ENCODE assay signal across 15 cellular contexts in genomic region chr1:207346562-207346912, GRCh38. TPM values are rescaled to one million over a fixed set of nuclear protein-coding genes. Genes with fewer than 3 reads are reported as not detected.
DNase-seq lines count a peak whose midpoint lies in the region; ATAC-seq and TF ChIP-seq lines count a peak whose summit lies in the region.
"Had no signal": no experiment of that assay in that cellular context is flagged by ENCODE, and none has a peak within 500 bp of the region (broad histone marks: within the 10 kb centered on the region; RNA-seq: fewer than 3 reads in every experiment).

No MANE protein-coding gene starts in this region.

- peak overlapping the region; percentile 76 for H3K27ac Mint-ChIP-seq in activated naive CD8-positive, alpha-beta T cell treated with anti-CD3 and anti-CD28 coated beads, Interleukin-2, amount 10 ng/mL, durations not matched to agents 7 days and 5 days
- H3K27ac Mint-ChIP-seq in immature natural killer cell = peak overlapping the region in 4 of 6 donors; percentile 5 to 74 (median 64)

- H3K36me3 ChIP-seq in A673 (ENCODE audit: insufficient read depth, low read length, poor library complexity, severe bottlenecking) = no peaks in the 10 kb centered on the region

- H3K9me3 ChIP-seq in A673 (ENCODE audit: low read depth, low read length, poor library complexity, severe bottlenecking) = peaks cover 6% of the 10 kb centered on the region
- H3K9me3 ChIP-seq: SJSA1, thyroid gland had no signal

- intact Hi-C loops in posterior vena cava (cut with DNase I) (no loop called here), A673 (cut with micrococcal nuclease; ENCODE audit: unreplicated experiment) (no loop called here)

- no peak overlapping the region for H3K4me3 ChIP-seq in A673 (ENCODE audit: low read depth, low read length, poor library complexity, severe bottlenecking)
- H3K4me3 ChIP-seq: BLaER1 treated with 17β-estradiol and CSF1 and Interleukin-3, amounts not matched to agents 10 nM and 100 nM; SJSA1; thyroid gland had no signal

- DNase-seq in EH (ENCODE audit: low read depth) = peak; percentile 41
- DNase-seq in activated naive CD8-positive, alpha-beta T cell treated with anti-CD3 and anti-CD28 coated beads, Interleukin-2, amount 10 ng/mL, durations not matched to agents 7 days and 5 days = no peak
- no peak for DNase-seq in immature natural killer cell
- peak; percentile 45 for DNase-seq in posterior vena cava (ENCODE audit: low spot score)
- DNase-seq in DMS53 (lab: John Stamatoyannopoulos, UW) = no peak
- DNase-seq in LoVo (ENCODE audit: low spot score) = no peak
- DNase-seq in NCI-H2029 (lab: John Stamatoyannopoulos, UW) = no peak
- DNase-seq in A673 (ENCODE audit: low spot score) = no peak
- DNase-seq: amygdala; NCI-H1930; NCI-H510A; stimulated activated CD4-positive, alpha-beta T cell treated with anti-CD3 and anti-CD28 coated beads, Interleukin-4, amount 100 ng/mL, for 24 hours; thyroid gland had no signal

- H3K4me1 Mint-ChIP-seq in activated naive CD8-positive, alpha-beta T cell treated with anti-CD3 and anti-CD28 coated beads, Interleukin-2, amount 10 ng/mL, durations not matched to agents 7 days and 5 days = peaks cover 73% of the 10 kb centered on the region
- peaks cover 59 to 90% of the 10 kb centered on the region in 2 donors for H3K4me1 Mint-ChIP-seq in immature natural killer cell

- peak; percentile 68 for ATAC-seq in activated naive CD8-positive, alpha-beta T cell treated with anti-CD3 and anti-CD28 coated beads, Interleukin-2, amount 10 ng/mL, durations not matched to agents 7 days and 5 days (ENCODE audit: low read depth)

- H3K4me3 Mint-ChIP-seq in activated naive CD8-positive, alpha-beta T cell treated with anti-CD3 and anti-CD28 coated beads, Interleukin-2, amount 10 ng/mL, durations not matched to agents 7 days and 5 days = no peak overlapping the region
- H3K4me3 Mint-ChIP-seq in immature natural killer cell = no peak overlapping the region

- no peaks in the 10 kb centered on the region for H3K4me1 ChIP-seq in A673 (ENCODE audit: insufficient read depth, low read length, poor library complexity, severe bottlenecking)
- H3K4me1 ChIP-seq: thyroid gland had no signal

- peaks cover 91% of the 10 kb centered on the region for H3K36me3 Mint-ChIP-seq in activated naive CD8-positive, alpha-beta T cell treated with anti-CD3 and anti-CD28 coated beads, Interleukin-2, amount 10 ng/mL, durations not matched to agents 7 days and 5 days
- peaks cover 41 to 64% (median 63%) of the 10 kb centered on the region in 3 donors for H3K36me3 Mint-ChIP-seq in immature natural killer cell

- POLR2A ChIA-PET in activated naive CD8-positive, alpha-beta T cell treated with anti-CD3 and anti-CD28 coated beads, Interleukin-2, amount 10 ng/mL, durations not matched to agents 7 days and 5 days (lab: Charles Lee) = interaction anchor here (1.5 kb wide), 1 partner anchor 10 kb away, joined by 6 read pairs; no protein-coding TSS in a partner anchor
- POLR2A ChIA-PET in A673 (lab: Charles Lee; ENCODE audit: low non-redundant PET) = no interaction called here

- peaks cover 20% of the 10 kb centered on the region for H3K9me3 Mint-ChIP-seq in activated naive CD8-positive, alpha-beta T cell treated with anti-CD3 and anti-CD28 coated beads, Interleukin-2, amount 10 ng/mL, durations not matched to agents 7 days and 5 days
- no peaks in the 10 kb centered on the region for H3K9me3 Mint-ChIP-seq in immature natural killer cell

- CTCF ChIA-PET in A673 (lab: Charles Lee) = no interaction called here

- no TSS peak for BruUV-seq in A673 (replicated peaks; lab: Mats Ljungman, UMichigan)

- H3K27me3 Mint-ChIP-seq in activated naive CD8-positive, alpha-beta T cell treated with anti-CD3 and anti-CD28 coated beads, Interleukin-2, amount 10 ng/mL, durations not matched to agents 7 days and 5 days = no peaks in the 10 kb centered on the region
- H3K27me3 Mint-ChIP-seq in immature natural killer cell (ENCODE audit: low read depth in 3 of 3) = no peaks in the 10 kb centered on the region

- no peak overlapping the region for H3K27ac ChIP-seq in A673 (ENCODE audit: low read depth, low read length, poor library complexity, severe bottlenecking)
- H3K27ac ChIP-seq: BLaER1 treated with 17β-estradiol and CSF1 and Interleukin-3, amounts not matched to agents 10 nM and 100 nM; SJSA1; thyroid gland had no signal

- no peaks in the 10 kb centered on the region for H3K27me3 ChIP-seq in A673 (replicated peaks; ENCODE audit: insufficient read depth, low read depth, low read length, poor library complexity)
- H3K27me3 ChIP-seq: BLaER1 treated with 17β-estradiol and CSF1 and Interleukin-3, amounts not matched to agents 10 nM and 100 nM; SJSA1; thyroid gland had no signal

- TF ChIP-seq CTCF in A673 (conservative IDR thresholded peaks at IDR 0.05; ENCODE audit: low read depth, low read length) = no peak

RNA-seq across cellular contexts. Expression of gene CD55, which starts 25.1 kb away (rescaled TPM):
- total RNA-seq in activated naive CD8-positive, alpha-beta T cell treated with anti-CD3 and anti-CD28 coated beads, Interleukin-2, amount 10 ng/mL, durations not matched to agents 7 days and 5 days = 10 to 100 TPM; 69.3 to 80.6 TPM
- polyA plus RNA-seq in immature natural killer cell = 100 to 1,000 TPM in 1 of 3 donors, 10 to 100 TPM in 2; 63.9 to 122 (median 84.6) TPM
- 10 to 100 TPM; 52.7 to 53.2 TPM for total RNA-seq in posterior vena cava
- 0.57 and 0.71 TPM in 2 replicates for total RNA-seq in A673 (2021)

Comparison
In these comparisons a context has a peak if more than half of its experiments do, and no peak if none do; other contexts are left out.
1. DNase-seq: peak in EH (single experiment) and posterior vena cava (single experiment); none in activated naive CD8-positive, alpha-beta T cell treated with anti-CD3 and anti-CD28 coated beads, Interleukin-2, amount 10 ng/mL, durations not matched to agents 7 days and 5 days (single experiment), immature natural killer cell (0 of 3), DMS53 (single experiment), LoVo (single experiment), NCI-H2029 (single experiment) and A673 (single experiment).
2. RNA of gene CD55, which starts 25.1 kb away (total RNA-seq): 69.3 to 80.6 TPM in activated naive CD8-positive, alpha-beta T cell treated with anti-CD3 and anti-CD28 coated beads, Interleukin-2, amount 10 ng/mL, durations not matched to agents 7 days and 5 days and 52.7 to 53.2 TPM in posterior vena cava; 0.57 to 0.71 TPM in A673; every median in the first group is over 10 times any median in the second.